Comparison of ENCODE assay signal across 8 cellular contexts in the genomic region with DNA sequence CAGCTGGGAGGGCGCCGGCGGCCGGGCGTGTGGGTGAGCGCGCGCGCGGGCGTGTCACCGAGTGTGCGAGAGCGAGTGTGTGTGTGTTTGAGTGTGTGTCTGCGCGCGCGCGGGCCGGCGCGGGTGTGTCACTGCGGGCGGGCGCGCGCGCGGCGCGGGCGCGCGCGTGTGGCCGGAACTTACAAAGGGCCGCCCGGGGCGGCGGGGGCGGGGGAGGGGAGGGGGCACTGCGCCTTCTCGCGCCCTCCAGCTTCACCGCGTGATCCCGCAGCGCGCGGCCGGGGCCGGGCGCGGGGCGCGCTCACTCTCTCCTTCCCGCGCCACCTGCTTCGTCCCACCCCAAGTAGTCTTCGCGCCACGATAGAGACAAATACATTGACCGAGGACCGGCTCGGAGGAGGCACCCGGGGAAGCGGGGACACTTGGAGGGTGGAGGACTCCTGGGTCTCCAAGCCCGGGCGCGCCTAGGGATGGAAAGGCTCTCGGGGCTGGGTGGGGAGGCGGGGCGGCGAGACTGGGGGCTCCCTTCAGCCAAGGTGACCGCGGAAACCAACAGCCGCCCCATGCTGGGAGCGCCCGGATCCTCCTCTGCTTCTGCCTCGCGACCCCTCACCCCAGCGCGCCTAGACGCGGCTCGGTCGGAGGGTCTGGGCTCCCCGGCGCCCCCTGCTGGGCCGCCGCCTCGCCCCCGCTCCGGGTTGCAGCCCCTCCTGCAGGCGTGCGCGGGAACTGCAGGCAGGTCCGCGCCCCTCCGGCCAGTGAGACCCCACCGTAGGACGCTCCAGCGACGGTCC. TPM values are rescaled to one million over a fixed set of nuclear protein-coding genes. Genes with fewer than 3 reads are reported as not detected.
A peak's percentile ranks its signal among the peaks of the same experiment; 100 is the strongest.
DNase-seq lines count a peak whose midpoint lies in the region; ATAC-seq and TF ChIP-seq lines count a peak whose summit lies in the region.

A gene with protein sequence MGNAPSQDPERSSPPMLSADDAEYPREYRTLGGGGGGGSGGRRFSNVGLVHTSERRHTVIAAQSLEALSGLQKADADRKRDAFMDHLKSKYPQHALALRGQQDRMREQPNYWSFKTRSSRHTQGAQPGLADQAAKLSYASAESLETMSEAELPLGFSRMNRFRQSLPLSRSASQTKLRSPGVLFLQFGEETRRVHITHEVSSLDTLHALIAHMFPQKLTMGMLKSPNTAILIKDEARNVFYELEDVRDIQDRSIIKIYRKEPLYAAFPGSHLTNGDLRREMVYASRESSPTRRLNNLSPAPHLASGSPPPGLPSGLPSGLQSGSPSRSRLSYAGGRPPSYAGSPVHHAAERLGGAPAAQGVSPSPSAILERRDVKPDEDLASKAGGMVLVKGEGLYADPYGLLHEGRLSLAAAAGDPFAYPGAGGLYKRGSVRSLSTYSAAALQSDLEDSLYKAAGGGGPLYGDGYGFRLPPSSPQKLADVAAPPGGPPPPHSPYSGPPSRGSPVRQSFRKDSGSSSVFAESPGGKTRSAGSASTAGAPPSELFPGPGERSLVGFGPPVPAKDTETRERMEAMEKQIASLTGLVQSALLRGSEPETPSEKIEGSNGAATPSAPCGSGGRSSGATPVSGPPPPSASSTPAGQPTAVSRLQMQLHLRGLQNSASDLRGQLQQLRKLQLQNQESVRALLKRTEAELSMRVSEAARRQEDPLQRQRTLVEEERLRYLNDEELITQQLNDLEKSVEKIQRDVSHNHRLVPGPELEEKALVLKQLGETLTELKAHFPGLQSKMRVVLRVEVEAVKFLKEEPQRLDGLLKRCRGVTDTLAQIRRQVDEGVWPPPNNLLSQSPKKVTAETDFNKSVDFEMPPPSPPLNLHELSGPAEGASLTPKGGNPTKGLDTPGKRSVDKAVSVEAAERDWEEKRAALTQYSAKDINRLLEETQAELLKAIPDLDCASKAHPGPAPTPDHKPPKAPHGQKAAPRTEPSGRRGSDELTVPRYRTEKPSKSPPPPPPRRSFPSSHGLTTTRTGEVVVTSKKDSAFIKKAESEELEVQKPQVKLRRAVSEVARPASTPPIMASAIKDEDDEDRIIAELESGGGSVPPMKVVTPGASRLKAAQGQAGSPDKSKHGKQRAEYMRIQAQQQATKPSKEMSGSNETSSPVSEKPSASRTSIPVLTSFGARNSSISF (minus strand): TSS at position 101 of the 794 bp plus-strand sequence. CDS start 247 bp downstream, outside the sequence.

- CTCF ChIA-PET in HEK293T (lab: Yijun Ruan, JAX): interaction anchor here (0.8 to 1.6 kb wide), 6 partner anchors 17 to 97 kb away, joined by 3 to 9 read pairs (median 5); no protein-coding TSS in a partner anchor

- no peak within 1 kb of the TSS for H3K27ac Mint-ChIP-seq in activated T-helper 2 cell treated with anti-CD3 and anti-CD28 coated beads, Interferon-gamma antibody, Interleukin-2, Interleukin-4, amounts not matched to agents 10 μg/mL and 5 μg/mL and 100 μg/mL, durations not matched to agents 14 hours and 24 hours and 36 hours
- no peak within 1 kb of the TSS for H3K27ac Mint-ChIP-seq in osteocyte (ENCODE audit: unreplicated experiment)

- peaks cover 68% of the 10 kb centered on the region for H3K27me3 Mint-ChIP-seq in activated T-helper 2 cell treated with anti-CD3 and anti-CD28 coated beads, Interferon-gamma antibody, Interleukin-2, Interleukin-4, amounts not matched to agents 10 μg/mL and 5 μg/mL and 100 μg/mL, durations not matched to agents 14 hours and 24 hours and 36 hours (ENCODE audit: low read depth)
- H3K27me3 Mint-ChIP-seq in osteocyte (ENCODE audit: unreplicated experiment): peaks cover 58% of the 10 kb centered on the region

- no peaks in the 10 kb centered on the region for H3K36me3 Mint-ChIP-seq in activated T-helper 2 cell treated with anti-CD3 and anti-CD28 coated beads, Interferon-gamma antibody, Interleukin-2, Interleukin-4, amounts not matched to agents 10 μg/mL and 5 μg/mL and 100 μg/mL, durations not matched to agents 14 hours and 24 hours and 36 hours (ENCODE audit: low read depth)
- no peaks in the 10 kb centered on the region for H3K36me3 Mint-ChIP-seq in osteocyte (ENCODE audit: unreplicated experiment)

- H3K27me3 ChIP-seq in foreskin keratinocyte: peaks cover 85% of the 10 kb centered on the region

- H3K27ac ChIP-seq in foreskin keratinocyte (no peak within 1 kb of the TSS), urinary bladder (ENCODE audit: low read depth) (no peak within 1 kb of the TSS)

- H3K4me1 ChIP-seq in foreskin keratinocyte (no peaks in the 10 kb centered on the region), urinary bladder (ENCODE audit: insufficient read depth) (no peaks in the 10 kb centered on the region)

- ATAC-seq in foreskin keratinocyte (peak; percentile 11), GM18907 (IDR thresholded peaks at IDR 0.05; ENCODE audit: unreplicated experiment) (no peak)

- intact Hi-C loops in activated T-helper 2 cell treated with anti-CD3 and anti-CD28 coated beads, Interferon-gamma antibody, Interleukin-2, Interleukin-4, amounts not matched to agents 10 μg/mL and 5 μg/mL and 100 μg/mL, durations not matched to agents 14 hours and 24 hours and 36 hours (cut with micrococcal nuclease): no loop called here

- WGBS in urinary bladder: under 1% methylated on average over 101 of the region's 104 CpGs

- TF ChIP-seq CTCF in foreskin keratinocyte (conservative IDR thresholded peaks at IDR 0.05) (peak; percentile 90), osteocyte (IDR thresholded peaks at IDR 0.05) (peak; percentile 86)

- no peaks in the 10 kb centered on the region for H3K36me3 ChIP-seq in urinary bladder (ENCODE audit: insufficient read depth)

- H3K4me1 Mint-ChIP-seq in activated T-helper 2 cell treated with anti-CD3 and anti-CD28 coated beads, Interferon-gamma antibody, Interleukin-2, Interleukin-4, amounts not matched to agents 10 μg/mL and 5 μg/mL and 100 μg/mL, durations not matched to agents 14 hours and 24 hours and 36 hours (ENCODE audit: low read depth): no peaks in the 10 kb centered on the region
- H3K4me1 Mint-ChIP-seq in osteocyte (ENCODE audit: unreplicated experiment): peaks cover 10% of the 10 kb centered on the region

- peak within 1 kb of the TSS; percentile 68 for H3K4me3 Mint-ChIP-seq in activated T-helper 2 cell treated with anti-CD3 and anti-CD28 coated beads, Interferon-gamma antibody, Interleukin-2, Interleukin-4, amounts not matched to agents 10 μg/mL and 5 μg/mL and 100 μg/mL, durations not matched to agents 14 hours and 24 hours and 36 hours (ENCODE audit: low read depth)
- peak within 1 kb of the TSS; percentile 63 for H3K4me3 Mint-ChIP-seq in osteocyte (ENCODE audit: unreplicated experiment)

- H3K9me3 Mint-ChIP-seq in activated T-helper 2 cell treated with anti-CD3 and anti-CD28 coated beads, Interferon-gamma antibody, Interleukin-2, Interleukin-4, amounts not matched to agents 10 μg/mL and 5 μg/mL and 100 μg/mL, durations not matched to agents 14 hours and 24 hours and 36 hours: no peaks in the 10 kb centered on the region
- no peaks in the 10 kb centered on the region for H3K9me3 Mint-ChIP-seq in osteocyte (ENCODE audit: unreplicated experiment)

- H3K4me3 ChIP-seq in urinary bladder (ENCODE audit: low read depth, low read length): peak within 1 kb of the TSS; percentile 55

- DNase-seq in AG20443 (ENCODE audit: low spot score): peak; percentile 67
- DNase-seq in HEK293T (ENCODE audit: extremely low spot score): peak; percentile 74
- peak; percentile 24 for DNase-seq in NOMO-1 treated with dmso at 0.1 percent for 144 hours (lab: John Stamatoyannopoulos, UW; ENCODE audit: unreplicated experiment)
- peak; percentile 25 for DNase-seq in activated T-helper 2 cell treated with anti-CD3 and anti-CD28 coated beads, Interferon-gamma antibody, Interleukin-2, Interleukin-4, amounts not matched to agents 10 μg/mL and 5 μg/mL and 100 μg/mL, durations not matched to agents 14 hours and 24 hours and 36 hours (ENCODE audit: low spot score)
- DNase-seq in foreskin keratinocyte: no peak
- DNase-seq in osteocyte (ENCODE audit: extremely low spot score, unreplicated experiment): no peak

- POLR2A ChIA-PET in HEK293T (lab: Yijun Ruan, JAX): interaction anchor here (0.5 to 1.0 kb wide), 6 partner anchors 10 to 58 kb away, joined by 3 to 4 read pairs (median 4); no protein-coding TSS in a partner anchor

TF ChIP-seq in HEK293T, 16 proteins besides CTCF, POLR2A, EP300 and RAD21:
- TF ChIP-seq L3MBTL2 (conservative IDR thresholded peaks at IDR 0.05) (peak; percentile 69), TARDBP (IDR thresholded peaks at IDR 0.05) (no peak)

RNA-seq across cellular contexts. Expression of the gene that starts here (rescaled TPM):
- total RNA-seq in activated T-helper 2 cell treated with anti-CD3 and anti-CD28 coated beads, Interferon-gamma antibody, Interleukin-2, Interleukin-4, amounts not matched to agents 10 μg/mL and 5 μg/mL and 100 μg/mL, durations not matched to agents 14 hours and 24 hours and 36 hours: 0.14 and 0.16 TPM in 2 replicates
- 0.25 and 0.31 TPM in 2 replicates for total RNA-seq in foreskin keratinocyte
- polyA plus RNA-seq in foreskin keratinocyte: 0.36 and 0.46 TPM in 2 replicates
- total RNA-seq in osteocyte: 0.05 TPM in 1 of 2 replicates, not detected in the other
- 2.7 TPM for total RNA-seq in urinary bladder
- polyA plus RNA-seq in urinary bladder: 3.0 TPM

Comparison
In these comparisons a context has a peak if more than half of its experiments do, and no peak if none do; other contexts are left out.
1. Peak in DNase-seq in activated T-helper 2 cell treated with anti-CD3 and anti-CD28 coated beads, Interferon-gamma antibody, Interleukin-2, Interleukin-4, amounts not matched to agents 10 μg/mL and 5 μg/mL and 100 μg/mL, durations not matched to agents 14 hours and 24 hours and 36 hours; RNA of the gene not detected or under 1 TPM.
2. Peak in ATAC-seq in foreskin keratinocyte; RNA of the gene not detected or under 1 TPM.
3. DNase-seq: peak in AG20443 (single experiment), HEK293T (single experiment) and NOMO-1 treated with dmso at 0.1 percent for 144 hours (single experiment); none in foreskin keratinocyte (0 of 2) and osteocyte (single experiment).